ENCODE assay signal across 14 cellular contexts in genomic region chr20:62686869-62687830, GRCh38. TPM values are rescaled to one million over a fixed set of nuclear protein-coding genes. Genes with fewer than 3 reads are reported as not detected.
"Had no signal": no experiment of that assay in that cellular context is flagged by ENCODE, and none has a peak within 500 bp of the region (broad histone marks: within the 10 kb centered on the region; RNA-seq: fewer than 3 reads in every experiment).

No MANE protein-coding gene starts in this region.

- H3K4me3 ChIP-seq: esophagus squamous epithelium, smooth muscle cell, uterus had no signal

- H3K27ac Mint-ChIP-seq: activated CD8-positive, alpha-beta T cell treated with anti-CD3 and anti-CD28 coated beads for 36 hours; activated naive CD8-positive, alpha-beta T cell treated with anti-CD3 and anti-CD28 coated beads for 36 hours; activated T-cell treated with anti-CD3 and anti-CD28 coated beads, Interleukin-2, amount 50 U/mL, for 72 hours; endodermal cell had no signal

- H3K4me3 Mint-ChIP-seq: activated CD8-positive, alpha-beta T cell treated with anti-CD3 and anti-CD28 coated beads for 36 hours; activated naive CD8-positive, alpha-beta T cell treated with anti-CD3 and anti-CD28 coated beads for 36 hours; endodermal cell had no signal

- H3K4me1 ChIP-seq: uterus had no signal

- DNase-seq: activated CD4-positive, alpha-beta T cell treated with anti-CD3 and anti-CD28 coated beads for 1 hour; activated CD8-positive, alpha-beta memory T cell treated with anti-CD3 and anti-CD28 coated beads, Interleukin-2, amount 50 U/mL, for 4 hours; activated gamma-delta T cell treated with Interleukin-2 at 50 U/mL for 16 hours; activated naive CD8-positive, alpha-beta T cell treated with anti-CD3 and anti-CD28 coated beads for 36 hours; activated T-cell treated with anti-CD3 and anti-CD28 coated beads, Interleukin-2, amount 50 U/mL, for 72 hours; endodermal cell; esophagus squamous epithelium; foreskin fibroblast; kidney; T-helper 9 cell; uterus had no signal

- H3K36me3 ChIP-seq: esophagus squamous epithelium, uterus had no signal

- H3K9me3 Mint-ChIP-seq: activated CD8-positive, alpha-beta T cell treated with anti-CD3 and anti-CD28 coated beads for 36 hours; activated naive CD8-positive, alpha-beta T cell treated with anti-CD3 and anti-CD28 coated beads for 36 hours; activated T-cell treated with anti-CD3 and anti-CD28 coated beads, Interleukin-2, amount 50 U/mL, for 72 hours; endodermal cell had no signal

- H3K27ac ChIP-seq: esophagus squamous epithelium, uterus had no signal

- H3K27me3 Mint-ChIP-seq: activated naive CD8-positive, alpha-beta T cell treated with anti-CD3 and anti-CD28 coated beads for 36 hours had no signal

- H3K9me3 ChIP-seq: esophagus squamous epithelium, uterus had no signal

- H3K36me3 Mint-ChIP-seq: activated naive CD8-positive, alpha-beta T cell treated with anti-CD3 and anti-CD28 coated beads for 36 hours had no signal

RNA-seq across cellular contexts. Expression of gene NTSR1, which starts 21.5 kb away (rescaled TPM):
- total RNA-seq: activated CD8-positive, alpha-beta T cell treated with anti-CD3 and anti-CD28 coated beads for 36 hours; activated naive CD8-positive, alpha-beta T cell treated with anti-CD3 and anti-CD28 coated beads for 36 hours; activated T-cell treated with anti-CD3 and anti-CD28 coated beads, Interleukin-2, amount 50 U/mL, for 72 hours; myocyte; uterus had no signal
